ENCODE assay signal across 2 cellular contexts in the genomic region with DNA sequence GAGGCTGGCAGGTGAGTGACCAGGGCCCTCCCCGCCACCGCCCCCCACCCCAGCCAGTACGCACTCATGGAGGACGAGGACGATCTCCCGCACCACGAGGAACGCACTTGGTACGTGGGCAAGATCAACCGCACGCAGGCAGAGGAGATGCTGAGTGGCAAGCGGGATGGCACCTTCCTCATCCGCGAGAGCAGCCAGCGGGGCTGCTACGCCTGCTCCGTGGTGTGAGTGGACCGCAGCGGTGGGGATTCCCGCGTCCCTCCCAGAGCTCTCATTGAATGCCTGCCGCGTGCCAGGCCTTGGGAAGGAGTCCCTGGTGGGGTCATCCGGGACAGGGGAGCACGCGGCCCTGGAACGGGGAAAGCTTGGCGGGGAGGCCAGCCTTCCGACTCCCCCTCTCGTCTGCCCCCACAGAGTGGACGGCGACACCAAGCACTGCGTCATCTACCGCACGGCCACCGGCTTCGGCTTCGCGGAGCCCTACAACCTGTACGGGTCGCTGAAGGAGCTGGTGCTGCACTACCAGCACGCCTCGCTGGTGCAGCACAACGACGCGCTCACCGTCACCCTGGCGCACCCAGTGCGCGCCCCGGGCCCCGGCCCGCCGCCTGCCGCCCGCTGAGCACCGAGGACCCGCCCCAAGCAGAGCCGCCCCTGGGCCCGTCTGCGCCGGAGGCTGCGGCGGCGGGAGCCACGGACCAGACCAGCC.
TF ChIP-seq lines count a peak whose summit lies in the region.

No MANE protein-coding gene starts in this region.

TF ChIP-seq in SK-N-SH, 30 proteins besides CTCF, POLR2A, EP300 and RAD21:
- TF ChIP-seq, protein P1, sequence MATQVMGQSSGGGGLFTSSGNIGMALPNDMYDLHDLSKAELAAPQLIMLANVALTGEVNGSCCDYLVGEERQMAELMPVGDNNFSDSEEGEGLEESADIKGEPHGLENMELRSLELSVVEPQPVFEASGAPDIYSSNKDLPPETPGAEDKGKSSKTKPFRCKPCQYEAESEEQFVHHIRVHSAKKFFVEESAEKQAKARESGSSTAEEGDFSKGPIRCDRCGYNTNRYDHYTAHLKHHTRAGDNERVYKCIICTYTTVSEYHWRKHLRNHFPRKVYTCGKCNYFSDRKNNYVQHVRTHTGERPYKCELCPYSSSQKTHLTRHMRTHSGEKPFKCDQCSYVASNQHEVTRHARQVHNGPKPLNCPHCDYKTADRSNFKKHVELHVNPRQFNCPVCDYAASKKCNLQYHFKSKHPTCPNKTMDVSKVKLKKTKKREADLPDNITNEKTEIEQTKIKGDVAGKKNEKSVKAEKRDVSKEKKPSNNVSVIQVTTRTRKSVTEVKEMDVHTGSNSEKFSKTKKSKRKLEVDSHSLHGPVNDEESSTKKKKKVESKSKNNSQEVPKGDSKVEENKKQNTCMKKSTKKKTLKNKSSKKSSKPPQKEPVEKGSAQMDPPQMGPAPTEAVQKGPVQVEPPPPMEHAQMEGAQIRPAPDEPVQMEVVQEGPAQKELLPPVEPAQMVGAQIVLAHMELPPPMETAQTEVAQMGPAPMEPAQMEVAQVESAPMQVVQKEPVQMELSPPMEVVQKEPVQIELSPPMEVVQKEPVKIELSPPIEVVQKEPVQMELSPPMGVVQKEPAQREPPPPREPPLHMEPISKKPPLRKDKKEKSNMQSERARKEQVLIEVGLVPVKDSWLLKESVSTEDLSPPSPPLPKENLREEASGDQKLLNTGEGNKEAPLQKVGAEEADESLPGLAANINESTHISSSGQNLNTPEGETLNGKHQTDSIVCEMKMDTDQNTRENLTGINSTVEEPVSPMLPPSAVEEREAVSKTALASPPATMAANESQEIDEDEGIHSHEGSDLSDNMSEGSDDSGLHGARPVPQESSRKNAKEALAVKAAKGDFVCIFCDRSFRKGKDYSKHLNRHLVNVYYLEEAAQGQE (IDR thresholded peaks at IDR 0.05; ENCODE audit: low read depth, low read length), result no peak
TF ChIP-seq in SK-N-SH: peak in this region for 0.

TF ChIP-seq in SK-N-SH treated with all-trans-retinoic acid at 6 μM for 48 hours, 23 proteins besides CTCF, POLR2A, EP300 and RAD21 (continued from another document):
- TF ChIP-seq, protein P2, sequence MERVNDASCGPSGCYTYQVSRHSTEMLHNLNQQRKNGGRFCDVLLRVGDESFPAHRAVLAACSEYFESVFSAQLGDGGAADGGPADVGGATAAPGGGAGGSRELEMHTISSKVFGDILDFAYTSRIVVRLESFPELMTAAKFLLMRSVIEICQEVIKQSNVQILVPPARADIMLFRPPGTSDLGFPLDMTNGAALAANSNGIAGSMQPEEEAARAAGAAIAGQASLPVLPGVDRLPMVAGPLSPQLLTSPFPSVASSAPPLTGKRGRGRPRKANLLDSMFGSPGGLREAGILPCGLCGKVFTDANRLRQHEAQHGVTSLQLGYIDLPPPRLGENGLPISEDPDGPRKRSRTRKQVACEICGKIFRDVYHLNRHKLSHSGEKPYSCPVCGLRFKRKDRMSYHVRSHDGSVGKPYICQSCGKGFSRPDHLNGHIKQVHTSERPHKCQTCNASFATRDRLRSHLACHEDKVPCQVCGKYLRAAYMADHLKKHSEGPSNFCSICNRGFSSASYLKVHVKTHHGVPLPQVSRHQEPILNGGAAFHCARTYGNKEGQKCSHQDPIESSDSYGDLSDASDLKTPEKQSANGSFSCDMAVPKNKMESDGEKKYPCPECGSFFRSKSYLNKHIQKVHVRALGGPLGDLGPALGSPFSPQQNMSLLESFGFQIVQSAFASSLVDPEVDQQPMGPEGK (CRISPR knock-in tag; IDR thresholded peaks at IDR 0.05; ENCODE audit: borderline replicate concordance), result no peak
- TF ChIP-seq TCF4 (CRISPR knock-in tag; IDR thresholded peaks at IDR 0.05; ENCODE audit: borderline replicate concordance) (no peak), BACH2 (CRISPR knock-in tag; IDR thresholded peaks at IDR 0.05; ENCODE audit: borderline replicate concordance) (no peak), RARB (CRISPR knock-in tag; IDR thresholded peaks at IDR 0.05) (no peak), TOX (CRISPR knock-in tag; IDR thresholded peaks at IDR 0.05; ENCODE audit: borderline replicate concordance) (no peak)
- TF ChIP-seq, protein P3, sequence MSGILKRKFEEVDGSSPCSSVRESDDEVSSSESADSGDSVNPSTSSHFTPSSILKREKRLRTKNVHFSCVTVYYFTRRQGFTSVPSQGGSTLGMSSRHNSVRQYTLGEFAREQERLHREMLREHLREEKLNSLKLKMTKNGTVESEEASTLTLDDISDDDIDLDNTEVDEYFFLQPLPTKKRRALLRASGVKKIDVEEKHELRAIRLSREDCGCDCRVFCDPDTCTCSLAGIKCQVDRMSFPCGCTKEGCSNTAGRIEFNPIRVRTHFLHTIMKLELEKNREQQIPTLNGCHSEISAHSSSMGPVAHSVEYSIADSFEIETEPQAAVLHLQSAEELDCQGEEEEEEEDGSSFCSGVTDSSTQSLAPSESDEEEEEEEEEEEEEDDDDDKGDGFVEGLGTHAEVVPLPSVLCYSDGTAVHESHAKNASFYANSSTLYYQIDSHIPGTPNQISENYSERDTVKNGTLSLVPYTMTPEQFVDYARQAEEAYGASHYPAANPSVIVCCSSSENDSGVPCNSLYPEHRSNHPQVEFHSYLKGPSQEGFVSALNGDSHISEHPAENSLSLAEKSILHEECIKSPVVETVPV (CRISPR knock-in tag; IDR thresholded peaks at IDR 0.05), result no peak
- TF ChIP-seq, protein P4, sequence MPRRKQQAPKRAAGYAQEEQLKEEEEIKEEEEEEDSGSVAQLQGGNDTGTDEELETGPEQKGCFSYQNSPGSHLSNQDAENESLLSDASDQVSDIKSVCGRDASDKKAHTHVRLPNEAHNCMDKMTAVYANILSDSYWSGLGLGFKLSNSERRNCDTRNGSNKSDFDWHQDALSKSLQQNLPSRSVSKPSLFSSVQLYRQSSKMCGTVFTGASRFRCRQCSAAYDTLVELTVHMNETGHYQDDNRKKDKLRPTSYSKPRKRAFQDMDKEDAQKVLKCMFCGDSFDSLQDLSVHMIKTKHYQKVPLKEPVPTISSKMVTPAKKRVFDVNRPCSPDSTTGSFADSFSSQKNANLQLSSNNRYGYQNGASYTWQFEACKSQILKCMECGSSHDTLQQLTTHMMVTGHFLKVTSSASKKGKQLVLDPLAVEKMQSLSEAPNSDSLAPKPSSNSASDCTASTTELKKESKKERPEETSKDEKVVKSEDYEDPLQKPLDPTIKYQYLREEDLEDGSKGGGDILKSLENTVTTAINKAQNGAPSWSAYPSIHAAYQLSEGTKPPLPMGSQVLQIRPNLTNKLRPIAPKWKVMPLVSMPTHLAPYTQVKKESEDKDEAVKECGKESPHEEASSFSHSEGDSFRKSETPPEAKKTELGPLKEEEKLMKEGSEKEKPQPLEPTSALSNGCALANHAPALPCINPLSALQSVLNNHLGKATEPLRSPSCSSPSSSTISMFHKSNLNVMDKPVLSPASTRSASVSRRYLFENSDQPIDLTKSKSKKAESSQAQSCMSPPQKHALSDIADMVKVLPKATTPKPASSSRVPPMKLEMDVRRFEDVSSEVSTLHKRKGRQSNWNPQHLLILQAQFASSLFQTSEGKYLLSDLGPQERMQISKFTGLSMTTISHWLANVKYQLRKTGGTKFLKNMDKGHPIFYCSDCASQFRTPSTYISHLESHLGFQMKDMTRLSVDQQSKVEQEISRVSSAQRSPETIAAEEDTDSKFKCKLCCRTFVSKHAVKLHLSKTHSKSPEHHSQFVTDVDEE (CRISPR knock-in tag; IDR thresholded peaks at IDR 0.05), result no peak
